22 cellular contexts compared by ENCODE assay signal in the genomic region with DNA sequence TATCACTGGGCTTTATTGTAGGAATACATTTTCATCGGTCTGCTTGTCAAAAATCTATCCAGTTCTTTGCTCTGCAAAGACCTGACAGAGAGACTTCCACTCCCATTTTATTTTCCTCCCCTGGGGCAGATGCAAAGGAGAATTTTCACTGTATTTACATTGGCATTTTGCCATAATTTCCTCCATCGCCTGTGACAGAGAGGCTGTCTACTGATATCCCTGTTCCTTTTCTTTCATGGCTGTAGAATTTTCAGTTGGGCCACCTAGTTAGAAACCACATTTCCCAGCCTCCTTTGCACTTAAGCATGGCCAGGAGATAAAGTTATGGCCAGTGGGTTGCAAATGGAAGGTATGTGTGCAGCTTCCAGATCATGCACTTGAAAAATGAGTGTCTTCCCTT.
DNase-seq lines count a peak whose midpoint lies in the region; ATAC-seq, FAIRE-seq and TF ChIP-seq lines count a peak whose summit lies in the region.
"Had no signal": no experiment of that assay in that cellular context is flagged by ENCODE, and none has a peak within 500 bp of the region (broad histone marks: within the 10 kb centered on the region; RNA-seq: fewer than 3 reads in every experiment).

No MANE protein-coding gene starts in this region.

- BruUV-seq in K562 (replicated peaks; lab: Mats Ljungman, UMichigan), result no TSS peak

- WGBS in K562 (ENCODE audit: insufficient coverage, low coverage, missing lambda C conversion rate), result 4% methylated on average over 2 of the region's 2 CpGs
- WGBS in suprapubic skin, result 58% methylated on average over 2 of the region's 2 CpGs

- no peaks in the 10 kb centered on the region for H3K36me3 Mint-ChIP-seq in activated CD4-positive, alpha-beta T cell treated with anti-CD3 and anti-CD28 coated beads for 36 hours (ENCODE audit: low read depth)

- POLR2A ChIA-PET in K562 (lab: Yijun Ruan, JAX), result no interaction called here
- POLR2A ChIA-PET in activated CD4-positive, alpha-beta T cell treated with anti-CD3 and anti-CD28 coated beads for 36 hours (lab: Charles Lee), result interaction anchor here (0.5 kb wide), 1 partner anchor 18 kb away, joined by 3 read pairs; no protein-coding TSS in a partner anchor

- TF ChIP-seq EP300 in K562 (IDR thresholded peaks at IDR 0.05; ENCODE audit: low read length) (no peak), suprapubic skin (IDR thresholded peaks at IDR 0.05) (no peak)

- TF ChIP-seq RAD21 in K562 (CRISPR knock-in tag; conservative IDR thresholded peaks at IDR 0.05 in 1 of 2, IDR thresholded peaks at IDR 0.05 in 1 of 2), result no peak

- TF ChIP-seq CTCF in K562 (IDR thresholded peaks at IDR 0.05 in 2 of 3, conservative IDR thresholded peaks at IDR 0.05 in 1 of 3; ENCODE audit: insufficient read depth in 2 of 3, low read depth in 1 of 3, low read length in 3 of 3) (no peak), suprapubic skin (IDR thresholded peaks at IDR 0.05) (no peak)

- FAIRE-seq in K562 (lab: Jason Lieb, UNC), result no peak
- FAIRE-seq: D721Med, H54 had no signal

- H3K27me3 Mint-ChIP-seq in activated CD4-positive, alpha-beta T cell treated with anti-CD3 and anti-CD28 coated beads for 36 hours, result peaks cover 7% of the 10 kb centered on the region

- H3K9me3 ChIP-seq in K562 (replicated peaks; ENCODE audit: control insufficient read depth, insufficient read depth, low read depth, low read length) (no peaks in the 10 kb centered on the region), suprapubic skin (no peaks in the 10 kb centered on the region)
- H3K9me3 ChIP-seq: prostate gland, uterus had no signal

- peak overlapping the region; percentile 38; the same call in 1 of the 2 replicates for H2AFZ ChIP-seq in K562 (ENCODE audit: low read depth, low read length)

- intact Hi-C loops in K562 (cut with micrococcal nuclease), result no loop called here
- intact Hi-C loops in activated CD4-positive, alpha-beta T cell treated with anti-CD3 and anti-CD28 coated beads for 36 hours (cut with DNase I, micrococcal nuclease), result no loop called here

- no peak overlapping the region for H3K4me3 Mint-ChIP-seq in activated CD4-positive, alpha-beta T cell treated with anti-CD3 and anti-CD28 coated beads for 36 hours
- H3K4me3 Mint-ChIP-seq: naive B cell; stimulated activated naive CD8-positive, alpha-beta T cell treated with anti-CD3 and anti-CD28 coated beads, Interleukin-15, Interleukin-2, amounts not matched to agents 100 ng/mL and 50 ng/mL, for 24 hours had no signal

- no peaks in the 10 kb centered on the region for H4K20me1 ChIP-seq in K562 (replicated peaks; ENCODE audit: control insufficient read depth, insufficient read depth, low read length)

- DNase-seq in DMS79 treated with DMSO at 0.1 percent for 48 hours (lab: John Stamatoyannopoulos, UW) (peak; percentile 70), NCI-H1417 (lab: John Stamatoyannopoulos, UW) (peak; percentile 50 to 92 (median 86)), NCI-H2227 (lab: John Stamatoyannopoulos, UW; ENCODE audit: unreplicated experiment) (peak; percentile 4), K562 (ENCODE audit: extremely low read depth in 1 of 4, low spot score in 3 of 4) (peak in 1 of 4 experiments; percentile 7), suprapubic skin (ENCODE audit: low spot score in 2 of 2) (no peak), iPS-NIHi7 (ENCODE audit: extremely low spot score) (no peak)
- no peak for DNase-seq in activated CD4-positive, alpha-beta T cell treated with anti-CD3 and anti-CD28 coated beads for 36 hours
- DNase-seq: activated CD4-positive, CD25-positive, alpha-beta regulatory T cell treated with anti-CD3 and anti-CD28 coated beads, Interleukin-2, amount 50 U/mL, for 72 hours; activated CD8-positive, alpha-beta memory T cell treated with anti-CD3 and anti-CD28 coated beads, Interleukin-2, amount 50 U/mL, for 48 hours; activated naive CD4-positive, alpha-beta T cell treated with anti-CD3 and anti-CD28 coated beads, Interleukin-2, amount 50 U/mL, for 16 hours; AML-193; left ventricle myocardium superior; naive B cell; NCI-H226; RPMI8226; T-helper 2 cell; uterus had no signal

- no peaks in the 10 kb centered on the region for H3K9me1 ChIP-seq in K562 (ENCODE audit: control insufficient read depth, insufficient read depth, low read length)

- no peak overlapping the region for H3K9ac ChIP-seq in K562 (ENCODE audit: insufficient read depth in 1 of 2, low read depth in 2 of 2, low read length in 2 of 2)

- no peaks in the 10 kb centered on the region for H3K9me3 Mint-ChIP-seq in activated CD4-positive, alpha-beta T cell treated with anti-CD3 and anti-CD28 coated beads for 36 hours (ENCODE audit: low read depth)

- ATAC-seq in K562 (no peak), GM21786 (IDR thresholded peaks at IDR 0.05; ENCODE audit: unreplicated experiment) (no peak)
- no peak for ATAC-seq in activated CD4-positive, alpha-beta T cell treated with anti-CD3 and anti-CD28 coated beads for 36 hours
- ATAC-seq: left ventricle myocardium superior had no signal

- H3K36me3 ChIP-seq in K562 (ENCODE audit: control insufficient read depth, insufficient read depth, low read length) (no peaks in the 10 kb centered on the region), suprapubic skin (no peaks in the 10 kb centered on the region)
- H3K36me3 ChIP-seq: prostate gland, uterus had no signal

- H3K27me3 ChIP-seq in K562 (ENCODE audit: control insufficient read depth in 2 of 2, insufficient read depth in 2 of 2, low read length in 2 of 2), result peaks cover 0 to 7% of the 10 kb centered on the region in 2 experiments; a peak in 2 of 5 replicates
- no peaks in the 10 kb centered on the region for H3K27me3 ChIP-seq in suprapubic skin
- H3K27me3 ChIP-seq: uterus had no signal

- TF ChIP-seq POLR2A in K562 (conservative IDR thresholded peaks at IDR 0.05) (no peak), suprapubic skin (IDR thresholded peaks at IDR 0.05) (no peak)

- no peaks in the 10 kb centered on the region for H3K79me2 ChIP-seq in K562 (ENCODE audit: control insufficient read depth, insufficient read depth, low read length)

- H3K27ac ChIP-seq in K562 (ENCODE audit: extremely low read depth, low read depth, low read length) (no peak overlapping the region), suprapubic skin (no peak overlapping the region)
- H3K27ac ChIP-seq: prostate gland, uterus had no signal

- in situ Hi-C loops in K562 (cut with MboI), result no loop called here

- no peaks in the 10 kb centered on the region for H3K4me1 Mint-ChIP-seq in activated CD4-positive, alpha-beta T cell treated with anti-CD3 and anti-CD28 coated beads for 36 hours
- H3K4me1 Mint-ChIP-seq: naive B cell had no signal

- no peak overlapping the region for H3K4me2 ChIP-seq in K562 (ENCODE audit: insufficient read depth, low read length)

- no peak overlapping the region for H3K27ac Mint-ChIP-seq in activated CD4-positive, alpha-beta T cell treated with anti-CD3 and anti-CD28 coated beads for 36 hours
- H3K27ac Mint-ChIP-seq: naive B cell; stimulated activated naive CD8-positive, alpha-beta T cell treated with anti-CD3 and anti-CD28 coated beads, Interleukin-15, Interleukin-2, amounts not matched to agents 100 ng/mL and 50 ng/mL, for 24 hours had no signal

- H3K4me1 ChIP-seq in K562 (replicated peaks in 1 of 2; ENCODE audit: control insufficient read depth in 2 of 2, insufficient read depth in 2 of 2, low read length in 2 of 2), result 0 out of 5 replicates have a peak, but pooled peaks cover 0 to 3% of the 10 kb centered on the region in 2 experiments
- peaks cover 15% of the 10 kb centered on the region for H3K4me1 ChIP-seq in suprapubic skin
- H3K4me1 ChIP-seq: prostate gland had no signal

- CTCF ChIA-PET in K562 (lab: Yijun Ruan, JAX; ENCODE audit: low intra/inter-chr PET ratio), result no interaction called here
- CTCF ChIA-PET in activated CD4-positive, alpha-beta T cell treated with anti-CD3 and anti-CD28 coated beads for 36 hours (lab: Charles Lee), result interaction anchor here (0.6 kb wide), 1 partner anchor 70 kb away, joined by 3 read pairs; no protein-coding TSS in a partner anchor

- H3K4me3 ChIP-seq in K562 (no peak overlapping the region), suprapubic skin (no peak overlapping the region)
- H3K4me3 ChIP-seq: prostate gland, uterus had no signal

TF ChIP-seq in K562, 482 proteins besides CTCF, POLR2A, EP300 and RAD21:
- TF ChIP-seq NCOA4 (IDR thresholded peaks at IDR 0.05; ENCODE audit: partially characterized antibody) (no peak), HCFC1 (IDR thresholded peaks at IDR 0.05; ENCODE audit: low read depth, low read length) (peak; percentile 55; the same call in 1 of the 2 replicates), NFIC (IDR thresholded peaks at IDR 0.05) (peak; percentile 85), FOXA1 (IDR thresholded peaks at IDR 0.05; ENCODE audit: borderline replicate concordance) (0 out of 2 replicates have a peak, but pooled peaks have one; percentile 30), RBBP5 (IDR thresholded peaks at IDR 0.05; ENCODE audit: borderline replicate concordance, insufficient read depth, low read length, poor library complexity, severe bottlenecking) (no peak), PHF21A (IDR thresholded peaks at IDR 0.05; ENCODE audit: borderline replicate concordance, low read depth) (no peak), ZNF175 (CRISPR knock-in tag; IDR thresholded peaks at IDR 0.05; ENCODE audit: low read depth) (no peak), CXXC5 (CRISPR knock-in tag; IDR thresholded peaks at IDR 0.05) (no peak), NR1H2 (CRISPR knock-in tag; IDR thresholded peaks at IDR 0.05) (no peak), NFIX (CRISPR knock-in tag; IDR thresholded peaks at IDR 0.05; ENCODE audit: low read depth) (0 out of 2 replicates have a peak, but pooled peaks have one; percentile 26), BRD9 (IDR thresholded peaks at IDR 0.05; ENCODE audit: low read depth, partially characterized antibody) (no peak), ZNF232 (CRISPR knock-in tag; IDR thresholded peaks at IDR 0.05) (no peak), FOXA3 (CRISPR knock-in tag; conservative IDR thresholded peaks at IDR 0.05 in 1 of 2, IDR thresholded peaks at IDR 0.05 in 1 of 2) (peak; percentile 41 to 90; a peak in 2 of 4 replicates)
- TF ChIP-seq, protein P1, sequence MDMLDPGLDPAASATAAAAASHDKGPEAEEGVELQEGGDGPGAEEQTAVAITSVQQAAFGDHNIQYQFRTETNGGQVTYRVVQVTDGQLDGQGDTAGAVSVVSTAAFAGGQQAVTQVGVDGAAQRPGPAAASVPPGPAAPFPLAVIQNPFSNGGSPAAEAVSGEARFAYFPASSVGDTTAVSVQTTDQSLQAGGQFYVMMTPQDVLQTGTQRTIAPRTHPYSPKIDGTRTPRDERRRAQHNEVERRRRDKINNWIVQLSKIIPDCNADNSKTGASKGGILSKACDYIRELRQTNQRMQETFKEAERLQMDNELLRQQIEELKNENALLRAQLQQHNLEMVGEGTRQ (CRISPR knock-in tag; IDR thresholded peaks at IDR 0.05), result no peak
TF ChIP-seq in K562: peak in this region for 5.

Comparison
In these comparisons a context has a peak if more than half of its experiments do, and no peak if none do; other contexts are left out.
1. DNase-seq: peak in DMS79 treated with DMSO at 0.1 percent for 48 hours (single experiment), NCI-H1417 (3 of 3) and NCI-H2227 (single experiment); none in suprapubic skin (0 of 2), activated CD4-positive, alpha-beta T cell treated with anti-CD3 and anti-CD28 coated beads for 36 hours (single experiment) and iPS-NIHi7 (single experiment).